Comparison of ENCODE assay signal across 35 cellular contexts in genomic region chr5:8570529-8570928, GRCh38.
"Had no signal": no experiment of that assay in that cellular context is flagged by ENCODE, and none has a peak within 500 bp of the region (broad histone marks: within the 10 kb centered on the region; RNA-seq: fewer than 3 reads in every experiment).

No MANE protein-coding gene starts in this region.

- H3K36me3 ChIP-seq: MG63 had no signal

- H3K27me3 ChIP-seq: MG63 had no signal

- H3K9me3 ChIP-seq: MG63 had no signal

- DNase-seq: Karpas-422, Kasumi-1, MG63, MM.1S, MV-4-11, NCI-H1048, NCI-H1092, NCI-H1092 treated with DMSO at 0.1 percent for 48 hours, NCI-H1105, NCI-H1105 treated with DMSO at 0.1 percent for 48 hours, NCI-H1417, NCI-H1417 treated with DMSO at 0.1 percent for 48 hours, NCI-H1436, NCI-H1436 treated with DMSO at 0.1 percent for 48 hours, NCI-H146, NCI-H1694, NCI-H1694 treated with DMSO at 0.1 percent for 48 hours, NCI-H187, NCI-H187 treated with DMSO at 0.1 percent for 48 hours, NCI-H1930, NCI-H2029, NCI-H2029 treated with DMSO at 0.1 percent for 48 hours, NCI-H2081, NCI-H2081 treated with DMSO at 0.1 percent for 48 hours, NCI-H2107, NCI-H2171, NCI-H2171 treated with DMSO at 0.1 percent for 48 hours, NCI-H2227 treated with DMSO at 0.1 percent for 48 hours, NCI-H226, NCI-H345, NCI-H446, NCI-H446 treated with DMSO at 0.1 percent for 48 hours, NCI-H510A, NCI-H510A treated with DMSO at 0.1 percent for 48 hours, NCI-H524 had no signal

- H3K4me3 ChIP-seq: MG63 had no signal
